ENCODE assay signal across 7 cellular contexts in genomic region chr1:147452809-147453208, GRCh38.
"Had no signal": no experiment of that assay in that cellular context is flagged by ENCODE, and none has a peak within 500 bp of the region (broad histone marks: within the 10 kb centered on the region; RNA-seq: fewer than 3 reads in every experiment).

No MANE protein-coding gene starts in this region.

- ATAC-seq: K562 had no signal

- H3K4me1 Mint-ChIP-seq: IgD-negative memory B cell had no signal

- H3K4me3 ChIP-seq: K562 had no signal

- FAIRE-seq: HTR-8/SVneo, K562 had no signal

- DNase-seq: IMR-90, KBM-7, KG1 had no signal

- H3K27ac Mint-ChIP-seq: IgD-negative memory B cell had no signal

- H3K27ac ChIP-seq: HL-60 had no signal

- H3K4me3 Mint-ChIP-seq: IgD-negative memory B cell had no signal

- H3K36me3 Mint-ChIP-seq: IgD-negative memory B cell had no signal
